ENCODE assay signal across 15 cellular contexts in the genomic region with DNA sequence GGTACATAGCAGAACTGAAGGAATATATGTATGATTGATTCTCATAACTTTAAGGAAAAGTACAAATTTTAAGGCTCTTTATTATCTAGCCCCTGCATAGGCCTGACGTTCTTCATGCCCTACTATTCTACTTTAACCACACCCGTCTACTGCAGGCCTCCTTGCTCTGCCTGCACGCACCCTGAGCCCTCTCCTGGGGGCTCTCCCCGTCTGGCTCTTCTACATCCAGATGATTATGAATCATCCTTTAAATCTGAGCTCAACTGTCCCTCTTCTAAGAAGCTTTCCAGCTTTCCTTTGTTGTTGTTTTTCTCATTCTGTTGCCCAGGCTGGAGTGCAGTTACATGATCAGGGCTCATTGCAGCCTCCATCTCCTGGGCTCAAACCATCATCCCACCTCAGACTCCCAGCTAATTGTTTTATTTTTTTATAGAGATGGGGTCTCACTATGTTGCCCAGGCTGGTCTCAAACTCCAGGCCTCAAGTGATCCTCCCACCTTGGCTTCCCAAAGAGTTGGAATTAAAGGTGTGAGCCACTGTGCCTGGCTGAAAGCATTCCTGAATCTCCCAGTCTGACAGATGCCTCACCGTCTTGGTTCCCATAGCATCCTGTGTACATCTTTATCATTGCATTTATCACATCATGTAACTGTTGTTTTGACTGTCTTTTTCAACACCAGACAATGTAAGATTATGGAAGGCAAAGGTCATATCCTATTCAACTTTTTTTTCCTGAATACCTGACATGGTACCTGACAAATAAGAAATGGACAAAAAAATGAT.
DNase-seq lines count a peak whose midpoint lies in the region; ATAC-seq and TF ChIP-seq lines count a peak whose summit lies in the region.
"Had no signal": no experiment of that assay in that cellular context is flagged by ENCODE, and none has a peak within 500 bp of the region (broad histone marks: within the 10 kb centered on the region; RNA-seq: fewer than 3 reads in every experiment).

No MANE protein-coding gene starts in this region.

- peaks cover 6% of the 10 kb centered on the region for H3K9me3 Mint-ChIP-seq in osteocyte (ENCODE audit: unreplicated experiment)
- H3K9me3 Mint-ChIP-seq in CD4-positive, alpha-beta T cell, result no peaks in the 10 kb centered on the region
- H3K9me3 Mint-ChIP-seq: activated B cell treated with CpG ODN at 0.5 μM for 24 hours, endodermal cell had no signal

- peaks cover 30% of the 10 kb centered on the region for H3K4me1 ChIP-seq in RWPE2 (ENCODE audit: insufficient read depth, poor library complexity, severe bottlenecking)
- H3K4me1 ChIP-seq in SJCRH30, result peaks cover 18% of the 10 kb centered on the region
- H3K4me1 ChIP-seq: BE2C, testis had no signal

- H3K4me3 ChIP-seq in RWPE2 (ENCODE audit: severe bottlenecking), result no peak overlapping the region
- no peak overlapping the region for H3K4me3 ChIP-seq in SJCRH30
- H3K4me3 ChIP-seq: heart right ventricle, psoas muscle, testis had no signal

- peak; percentile 81 for ATAC-seq in RWPE2 (ENCODE audit: low read depth)
- no peak for ATAC-seq in HG03045 (IDR thresholded peaks at IDR 0.05; ENCODE audit: unreplicated experiment)
- no peak for ATAC-seq in CD4-positive, alpha-beta T cell (ENCODE audit: poor library complexity)

- intact Hi-C loops in CD4-positive, alpha-beta T cell (cut with DNase I, micrococcal nuclease), result no loop called here

- H3K27me3 ChIP-seq in RWPE2 (ENCODE audit: insufficient read depth, poor library complexity, severe bottlenecking) (no peaks in the 10 kb centered on the region), SJCRH30 (no peaks in the 10 kb centered on the region)
- H3K27me3 ChIP-seq in CD4-positive, alpha-beta T cell (ENCODE audit: control insufficient read depth, insufficient read depth, low read length), result no peaks in the 10 kb centered on the region
- H3K27me3 ChIP-seq: BE2C, heart right ventricle, testis had no signal

- no peak overlapping the region for H3K4me3 Mint-ChIP-seq in osteocyte (ENCODE audit: unreplicated experiment)
- no peak overlapping the region for H3K4me3 Mint-ChIP-seq in CD4-positive, alpha-beta T cell
- H3K4me3 Mint-ChIP-seq: activated B cell treated with CpG ODN at 0.5 μM for 24 hours, brain, endodermal cell had no signal

- no peaks in the 10 kb centered on the region for H3K9me3 ChIP-seq in RWPE2 (ENCODE audit: severe bottlenecking)
- 0 out of 2 replicates have a peak, but pooled peaks cover 4% of the 10 kb centered on the region for H3K9me3 ChIP-seq in SJCRH30 (replicated peaks)
- no peaks in the 10 kb centered on the region for H3K9me3 ChIP-seq in CD4-positive, alpha-beta T cell (ENCODE audit: control insufficient read depth, low read length)
- H3K9me3 ChIP-seq: BE2C, psoas muscle, testis had no signal

- peaks cover 21% of the 10 kb centered on the region for H3K36me3 Mint-ChIP-seq in osteocyte (ENCODE audit: unreplicated experiment)
- H3K36me3 Mint-ChIP-seq in CD4-positive, alpha-beta T cell (ENCODE audit: low read depth), result no peaks in the 10 kb centered on the region

- POLR2A ChIA-PET in CD4-positive, alpha-beta T cell (lab: Charles Lee), result no interaction called here

- peak overlapping the region; percentile 63 for H3K27ac Mint-ChIP-seq in osteocyte (ENCODE audit: unreplicated experiment)
- H3K27ac Mint-ChIP-seq in CD4-positive, alpha-beta T cell, result no peak overlapping the region
- H3K27ac Mint-ChIP-seq: activated B cell treated with CpG ODN at 0.5 μM for 24 hours had no signal

- H3K36me3 ChIP-seq in RWPE2 (ENCODE audit: low read depth) (no peaks in the 10 kb centered on the region), SJCRH30 (peaks cover 22% of the 10 kb centered on the region)
- H3K36me3 ChIP-seq: BE2C had no signal

- peak; percentile 66 for DNase-seq in ELR (ENCODE audit: low read depth)
- no peak for DNase-seq in RWPE2 (ENCODE audit: low spot score)
- DNase-seq in erythroblast (lab: John Stamatoyannopoulos, UW), result peak; percentile 60 to 73
- no peak for DNase-seq in osteocyte (ENCODE audit: extremely low spot score, unreplicated experiment)
- DNase-seq in SJCRH30, result no peak
- DNase-seq in C1 segment of cervical spinal cord (lab: John Stamatoyannopoulos, UW), result no peak
- no peak for DNase-seq in CD4-positive, alpha-beta T cell
- DNase-seq: activated B cell treated with CpG ODN at 0.5 μM for 24 hours, BE2C, endodermal cell, heart right ventricle, psoas muscle, testis had no signal

- H3K4me1 Mint-ChIP-seq in osteocyte (ENCODE audit: unreplicated experiment), result peaks cover 36% of the 10 kb centered on the region
- H3K4me1 Mint-ChIP-seq in CD4-positive, alpha-beta T cell (ENCODE audit: low read depth), result no peaks in the 10 kb centered on the region
- H3K4me1 Mint-ChIP-seq: activated B cell treated with CpG ODN at 0.5 μM for 24 hours, brain had no signal

- H3K27me3 Mint-ChIP-seq in osteocyte (ENCODE audit: unreplicated experiment), result no peaks in the 10 kb centered on the region
- H3K27me3 Mint-ChIP-seq in CD4-positive, alpha-beta T cell, result no peaks in the 10 kb centered on the region
- H3K27me3 Mint-ChIP-seq: activated B cell treated with CpG ODN at 0.5 μM for 24 hours, brain had no signal

- H3K27ac ChIP-seq in RWPE2 (ENCODE audit: poor library complexity, severe bottlenecking) (peak overlapping the region; percentile 79), SJCRH30 (no peak overlapping the region)
- H3K27ac ChIP-seq in CD4-positive, alpha-beta T cell (ENCODE audit: low read depth, low read length), result no peak overlapping the region
- H3K27ac ChIP-seq: psoas muscle, testis had no signal

- CTCF ChIA-PET in CD4-positive, alpha-beta T cell (lab: Charles Lee), result no interaction called here

- TF ChIP-seq POLR2A in erythroblast (IDR thresholded peaks at IDR 0.05; ENCODE audit: low read length), result no peak

- no peak for TF ChIP-seq CTCF in RWPE2 (IDR thresholded peaks at IDR 0.05; ENCODE audit: poor library complexity, severe bottlenecking)
- no peak for TF ChIP-seq CTCF in osteocyte (IDR thresholded peaks at IDR 0.05)
- TF ChIP-seq CTCF in CD4-positive, alpha-beta T cell (IDR thresholded peaks at IDR 0.05), result no peak

Comparison
In these comparisons a context has a peak if more than half of its experiments do, and no peak if none do; other contexts are left out.
1. DNase-seq: peak in ELR (single experiment) and erythroblast (2 of 2); none in RWPE2 (single experiment), osteocyte (single experiment), SJCRH30 (0 of 2), C1 segment of cervical spinal cord (0 of 14) and CD4-positive, alpha-beta T cell (0 of 10).